Comparison of ENCODE assay signal across 12 cellular contexts in genomic region chr19:19410553-19411550, GRCh38. TPM values are rescaled to one million over a fixed set of nuclear protein-coding genes. Genes with fewer than 3 reads are reported as not detected.
DNase-seq lines count a peak whose midpoint lies in the region; ATAC-seq, FAIRE-seq and TF ChIP-seq lines count a peak whose summit lies in the region.
"Had no signal": no experiment of that assay in that cellular context is flagged by ENCODE, and none has a peak within 500 bp of the region (broad histone marks: within the 10 kb centered on the region; RNA-seq: fewer than 3 reads in every experiment).

No MANE protein-coding gene starts in this region.

- H3K9me3 Mint-ChIP-seq in activated T-helper 1 cell treated with anti-CD3 and anti-CD28 coated beads, Interleukin-12 subunit alpha, Interleukin-12 subunit beta, Interleukin-2, Interleukin-4 antibody, amounts not matched to agents 30 ng/mL and 10 ng/mL and 1 ng/mL, durations not matched to agents 14 hours and 24 hours and 36 hours = no peaks in the 10 kb centered on the region
- H3K9me3 Mint-ChIP-seq: dendritic cell treated with granulocyte-macrophage colony-stimulating factor and Interleukin-4, amounts not matched to agents 40 ng/mL and 50 ng/mL, for 4 days had no signal

- peaks cover 60% of the 10 kb centered on the region for H3K4me1 Mint-ChIP-seq in activated T-helper 1 cell treated with anti-CD3 and anti-CD28 coated beads, Interleukin-12 subunit alpha, Interleukin-12 subunit beta, Interleukin-2, Interleukin-4 antibody, amounts not matched to agents 30 ng/mL and 10 ng/mL and 1 ng/mL, durations not matched to agents 14 hours and 24 hours and 36 hours (ENCODE audit: low read depth)

- H2AFZ ChIP-seq in PC-3 (ENCODE audit: low read length) = no peak overlapping the region

- H3K79me2 ChIP-seq in PC-3 (ENCODE audit: low read length) = peaks cover 97% of the 10 kb centered on the region

- POLR2A ChIA-PET in PC-3 (lab: Charles Lee; ENCODE audit: unreplicated experiment) = no interaction called here

- no peak overlapping the region for H3K9ac ChIP-seq in PC-3 (ENCODE audit: low read length)

- peaks cover 53 to 62% of the 10 kb centered on the region in 2 experiments for H3K4me1 ChIP-seq in neutrophil (ENCODE audit: control insufficient read depth in 1 of 2, insufficient read depth in 1 of 2, low read depth in 1 of 2, low read length in 1 of 2)
- H3K4me1 ChIP-seq in PC-3 (ENCODE audit: insufficient read depth, low read length) = peaks cover 26% of the 10 kb centered on the region

- DNase-seq in activated T-helper 1 cell treated with anti-CD3 and anti-CD28 coated beads, Interleukin-12 subunit alpha, Interleukin-12 subunit beta, Interleukin-2, Interleukin-4 antibody, amounts not matched to agents 30 ng/mL and 10 ng/mL and 1 ng/mL, durations not matched to agents 14 hours and 24 hours and 36 hours (ENCODE audit: low spot score) = no peak
- DNase-seq in PC-3 = no peak
- DNase-seq in DMS153 (lab: John Stamatoyannopoulos, UW) = no peak
- no peak for DNase-seq in frontal cortex (ENCODE audit: low spot score in 2 of 2)
- DNase-seq: DND-41, NCI-H774 had no signal

- peaks cover 11% of the 10 kb centered on the region for H3K36me3 Mint-ChIP-seq in activated T-helper 1 cell treated with anti-CD3 and anti-CD28 coated beads, Interleukin-12 subunit alpha, Interleukin-12 subunit beta, Interleukin-2, Interleukin-4 antibody, amounts not matched to agents 30 ng/mL and 10 ng/mL and 1 ng/mL, durations not matched to agents 14 hours and 24 hours and 36 hours (ENCODE audit: low read depth)

- H3K4me3 ChIP-seq in neutrophil (ENCODE audit: low read depth in 1 of 2, low read length in 1 of 2) (no peak overlapping the region), PC-3 (ENCODE audit: low read length) (no peak overlapping the region)

- no peak overlapping the region for H3K4me2 ChIP-seq in PC-3 (ENCODE audit: low read length)

- no peaks in the 10 kb centered on the region for H3F3A ChIP-seq in PC-3 (ENCODE audit: low read length, unreplicated experiment)

- no peak for FAIRE-seq in frontal cortex (lab: Jason Lieb, UNC)
- FAIRE-seq: TTC549 had no signal

- H3K27ac Mint-ChIP-seq in activated T-helper 1 cell treated with anti-CD3 and anti-CD28 coated beads, Interleukin-12 subunit alpha, Interleukin-12 subunit beta, Interleukin-2, Interleukin-4 antibody, amounts not matched to agents 30 ng/mL and 10 ng/mL and 1 ng/mL, durations not matched to agents 14 hours and 24 hours and 36 hours = peak overlapping the region; percentile 72
- H3K27ac Mint-ChIP-seq: dendritic cell treated with granulocyte-macrophage colony-stimulating factor and Interleukin-4, amounts not matched to agents 40 ng/mL and 50 ng/mL, for 4 days had no signal

- H3K27me3 ChIP-seq in neutrophil (no peaks in the 10 kb centered on the region), PC-3 (ENCODE audit: low read length) (no peaks in the 10 kb centered on the region)

- CTCF ChIA-PET in PC-3 (lab: Charles Lee) = no interaction called here

- ATAC-seq in HG02884 (IDR thresholded peaks at IDR 0.05; ENCODE audit: unreplicated experiment) = peak; percentile 49
- no peak for ATAC-seq in PC-3
- no peak for ATAC-seq in HG03135 (IDR thresholded peaks at IDR 0.05; ENCODE audit: unreplicated experiment)

- H4K20me1 ChIP-seq in PC-3 (ENCODE audit: low read length) = peaks cover 71% of the 10 kb centered on the region

- H3K9me2 ChIP-seq in PC-3 (replicated peaks; ENCODE audit: low read length) = no peaks in the 10 kb centered on the region

- TF ChIP-seq CTCF in GM12873 (IDR thresholded peaks at IDR 0.05; ENCODE audit: insufficient read depth, low read depth, low read length, missing control alignments) (peak; percentile 38), neutrophil (IDR thresholded peaks at IDR 0.05) (no peak), PC-3 (conservative IDR thresholded peaks at IDR 0.05; ENCODE audit: low read depth, low read length) (no peak)

- peak overlapping the region; percentile 25 for H3K27ac ChIP-seq in neutrophil
- no peak overlapping the region for H3K27ac ChIP-seq in PC-3 (ENCODE audit: low read length)

- H3K9me3 ChIP-seq in neutrophil (no peaks in the 10 kb centered on the region), PC-3 (ENCODE audit: low read length) (no peaks in the 10 kb centered on the region)

- intact Hi-C loops in activated T-helper 1 cell treated with anti-CD3 and anti-CD28 coated beads, Interleukin-12 subunit alpha, Interleukin-12 subunit beta, Interleukin-2, Interleukin-4 antibody, amounts not matched to agents 30 ng/mL and 10 ng/mL and 1 ng/mL, durations not matched to agents 14 hours and 24 hours and 36 hours (cut with micrococcal nuclease) = no loop called here
- intact Hi-C loops in PC-3 (cut with micrococcal nuclease) = no loop called here

- no peaks in the 10 kb centered on the region for H3K27me3 Mint-ChIP-seq in activated T-helper 1 cell treated with anti-CD3 and anti-CD28 coated beads, Interleukin-12 subunit alpha, Interleukin-12 subunit beta, Interleukin-2, Interleukin-4 antibody, amounts not matched to agents 30 ng/mL and 10 ng/mL and 1 ng/mL, durations not matched to agents 14 hours and 24 hours and 36 hours (ENCODE audit: insufficient read depth)
- H3K27me3 Mint-ChIP-seq: dendritic cell treated with granulocyte-macrophage colony-stimulating factor and Interleukin-4, amounts not matched to agents 40 ng/mL and 50 ng/mL, for 4 days had no signal

- H3K36me3 ChIP-seq in neutrophil (no peaks in the 10 kb centered on the region), PC-3 (ENCODE audit: low read depth, low read length) (no peaks in the 10 kb centered on the region; the same call in 1 of the 2 replicates)

- no TSS peak for BruUV-seq in PC-3 (replicated peaks; lab: Mats Ljungman, UMichigan)

- peak overlapping the region; percentile 5 for H3K4me3 Mint-ChIP-seq in activated T-helper 1 cell treated with anti-CD3 and anti-CD28 coated beads, Interleukin-12 subunit alpha, Interleukin-12 subunit beta, Interleukin-2, Interleukin-4 antibody, amounts not matched to agents 30 ng/mL and 10 ng/mL and 1 ng/mL, durations not matched to agents 14 hours and 24 hours and 36 hours
- H3K4me3 Mint-ChIP-seq: dendritic cell treated with granulocyte-macrophage colony-stimulating factor and Interleukin-4, amounts not matched to agents 40 ng/mL and 50 ng/mL, for 4 days had no signal

RNA-seq across cellular contexts. Expression of gene GATAD2A, which starts 5.4 kb away (rescaled TPM):
- total RNA-seq in activated T-helper 1 cell treated with anti-CD3 and anti-CD28 coated beads, Interleukin-12 subunit alpha, Interleukin-12 subunit beta, Interleukin-2, Interleukin-4 antibody, amounts not matched to agents 30 ng/mL and 10 ng/mL and 1 ng/mL, durations not matched to agents 14 hours and 24 hours and 36 hours = 139 and 142 TPM in 2 replicates
- 104 and 143 TPM in 2 replicates for total RNA-seq in PC-3 (2014; rRNA removed)
- 7.7 TPM for total RNA-seq in frontal cortex

Comparison
In these comparisons a context has a peak if more than half of its experiments do, and no peak if none do; other contexts are left out.
1. RNA of gene GATAD2A, which starts 5.4 kb away (total RNA-seq): 139 to 142 TPM in activated T-helper 1 cell treated with anti-CD3 and anti-CD28 coated beads, Interleukin-12 subunit alpha, Interleukin-12 subunit beta, Interleukin-2, Interleukin-4 antibody, amounts not matched to agents 30 ng/mL and 10 ng/mL and 1 ng/mL, durations not matched to agents 14 hours and 24 hours and 36 hours and 104 to 143 TPM in PC-3; 7.7 TPM in frontal cortex (single experiment); every median in the first group is over 10 times any median in the second.